Comparison of ENCODE assay signal across 7 cellular contexts in the genomic region with DNA sequence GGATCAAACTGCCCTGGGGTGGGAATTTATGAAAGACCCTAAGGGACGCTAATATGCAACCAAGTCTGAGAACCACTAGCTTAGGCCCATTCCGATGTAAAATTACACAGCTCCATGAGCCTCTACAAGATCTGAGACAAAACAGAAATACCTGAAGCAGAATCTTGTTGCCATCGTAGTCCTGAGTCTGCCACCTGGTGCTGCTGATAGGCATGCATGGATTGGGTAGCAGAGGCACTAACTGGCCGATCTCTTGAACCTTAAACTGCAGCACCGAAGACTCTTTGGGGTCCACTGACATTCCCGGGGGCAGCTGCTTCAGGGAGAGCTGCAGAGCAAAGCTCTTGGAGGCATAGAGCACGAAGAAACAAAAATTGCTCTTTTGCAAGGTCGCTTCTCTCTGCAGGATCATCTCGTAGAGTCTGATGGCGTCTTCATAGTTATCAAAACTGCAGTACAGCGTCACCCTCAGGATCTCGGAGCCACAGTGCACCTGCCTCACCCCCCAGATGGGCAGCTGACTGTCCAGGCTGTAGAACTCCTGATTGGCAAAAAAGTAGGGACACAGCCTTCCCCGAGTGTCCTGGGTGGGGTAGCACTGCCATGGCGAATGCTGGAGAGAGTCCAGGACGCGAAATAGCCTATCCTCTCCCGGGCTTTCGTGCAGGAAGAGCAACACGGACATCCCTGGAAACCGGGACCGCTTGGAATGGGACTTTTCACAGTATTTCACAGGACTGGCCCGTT. TPM values are rescaled to one million over a fixed set of nuclear protein-coding genes. Genes with fewer than 3 reads are reported as not detected.
DNase-seq lines count a peak whose midpoint lies in the region; ATAC-seq and TF ChIP-seq lines count a peak whose summit lies in the region.

No MANE protein-coding gene starts in this region.

- no peaks in the 10 kb centered on the region for H3K4me1 Mint-ChIP-seq in memory B cell

- peak overlapping the region in 1 of 2 donors; percentile 3 for H3K9ac ChIP-seq in stomach smooth muscle (ENCODE audit: low read length in 2 of 2)

- CTCF ChIA-PET in PC-9 (lab: Charles Lee): interaction anchor here (0.5 kb wide), 1 partner anchor 429 kb away, joined by 3 read pairs; no protein-coding TSS in a partner anchor

- no TSS peak for BruUV-seq in PC-9 (replicated peaks; lab: Mats Ljungman, UMichigan)

- no peaks in the 10 kb centered on the region for H3F3A ChIP-seq in PC-9 (ENCODE audit: insufficient read depth, low read depth)

- TF ChIP-seq CTCF in PC-9 (conservative IDR thresholded peaks at IDR 0.05) (no peak), ascending aorta (IDR thresholded peaks at IDR 0.05) (no peak)

- H3K4me1 ChIP-seq in PC-9 (replicated peaks; ENCODE audit: insufficient read depth): no peaks in the 10 kb centered on the region
- no peaks in the 10 kb centered on the region for H3K4me1 ChIP-seq in ascending aorta
- H3K4me1 ChIP-seq in stomach smooth muscle (ENCODE audit: control insufficient read depth, insufficient read depth, low read length): peaks cover 2% of the 10 kb centered on the region

- H4K20me1 ChIP-seq in PC-9 (ENCODE audit: insufficient read depth): no peaks in the 10 kb centered on the region

- no peak overlapping the region for H3K4me2 ChIP-seq in PC-9

- H3K36me3 ChIP-seq in PC-9 (ENCODE audit: low read depth): no peaks in the 10 kb centered on the region
- H3K36me3 ChIP-seq in ascending aorta: no peaks in the 10 kb centered on the region
- H3K36me3 ChIP-seq in stomach smooth muscle (ENCODE audit: control insufficient read depth in 2 of 2, insufficient read depth in 2 of 2, low read length in 2 of 2): no peaks in the 10 kb centered on the region

- no peaks in the 10 kb centered on the region for H3K27me3 Mint-ChIP-seq in memory B cell

- intact Hi-C loops in PC-9 (cut with micrococcal nuclease; ENCODE audit: unreplicated experiment): no loop called here
- intact Hi-C loops in ascending aorta (cut with DNase I): no loop called here

- H3K27me3 ChIP-seq in PC-9 (ENCODE audit: insufficient read depth, low read depth): no peaks in the 10 kb centered on the region
- H3K27me3 ChIP-seq in ascending aorta: no peaks in the 10 kb centered on the region
- no peaks in the 10 kb centered on the region for H3K27me3 ChIP-seq in stomach smooth muscle (ENCODE audit: control insufficient read depth in 1 of 2, insufficient read depth in 2 of 2, low read length in 2 of 2)

- 0 out of 2 replicates have a peak overlapping the region, but pooled peaks have one; percentile 5 for H2AFZ ChIP-seq in PC-9

- no peaks in the 10 kb centered on the region for H3K9me2 ChIP-seq in PC-9 (ENCODE audit: insufficient read depth)

- no peak for ATAC-seq in memory B cell (ENCODE audit: low read depth)

- H3K4me3 ChIP-seq in PC-9: no peak overlapping the region
- peak overlapping the region; percentile 9 to 54 for H3K4me3 ChIP-seq in ascending aorta
- peak overlapping the region; percentile 27 to 64 for H3K4me3 ChIP-seq in stomach smooth muscle (ENCODE audit: low read length in 2 of 2)

- H3K36me3 Mint-ChIP-seq in memory B cell: no peaks in the 10 kb centered on the region

- peak overlapping the region; percentile 59 for H3K4me3 Mint-ChIP-seq in memory B cell

- DNase-seq in PC-9: no peak
- no peak for DNase-seq in ascending aorta (ENCODE audit: low spot score in 2 of 2)
- no peak for DNase-seq in memory B cell (ENCODE audit: low spot score in 2 of 2)
- no peak for DNase-seq in NCI-H2196 (lab: John Stamatoyannopoulos, UW; ENCODE audit: unreplicated experiment)
- DNase-seq in NCI-H1930 (lab: John Stamatoyannopoulos, UW): no peak
- no peak for DNase-seq in NCI-H82 (lab: John Stamatoyannopoulos, UW)

- H3K27ac Mint-ChIP-seq in memory B cell: no peak overlapping the region

- H3K79me2 ChIP-seq in PC-9 (ENCODE audit: low read depth): no peaks in the 10 kb centered on the region

- POLR2A ChIA-PET in PC-9 (lab: Charles Lee; ENCODE audit: unreplicated experiment): no interaction called here

- H3K9me3 Mint-ChIP-seq in memory B cell: peaks cover 6% of the 10 kb centered on the region

- H3K9me3 ChIP-seq in PC-9 (ENCODE audit: insufficient read depth, low read depth) (0 out of 2 replicates have a peak, but pooled peaks cover 2% of the 10 kb centered on the region), ascending aorta (no peaks in the 10 kb centered on the region), stomach smooth muscle (ENCODE audit: control insufficient read depth in 2 of 2, low read length in 2 of 2) (peaks cover 0 to 2% of the 10 kb centered on the region in 2 donors)

- H3K27ac ChIP-seq in PC-9 (no peak overlapping the region), ascending aorta (peak overlapping the region in 1 of 2 donors; percentile 34), stomach smooth muscle (ENCODE audit: low read length) (no peak overlapping the region)

RNA-seq across cellular contexts. Expression of a gene that starts 0.8 kb away (rescaled TPM):
- 0.17 and 0.60 TPM in 2 replicates for total RNA-seq in PC-9 (2021)
- 13.3 TPM for total RNA-seq in ascending aorta
